Comparison of ENCODE assay signal across 11 cellular contexts in the genomic region with DNA sequence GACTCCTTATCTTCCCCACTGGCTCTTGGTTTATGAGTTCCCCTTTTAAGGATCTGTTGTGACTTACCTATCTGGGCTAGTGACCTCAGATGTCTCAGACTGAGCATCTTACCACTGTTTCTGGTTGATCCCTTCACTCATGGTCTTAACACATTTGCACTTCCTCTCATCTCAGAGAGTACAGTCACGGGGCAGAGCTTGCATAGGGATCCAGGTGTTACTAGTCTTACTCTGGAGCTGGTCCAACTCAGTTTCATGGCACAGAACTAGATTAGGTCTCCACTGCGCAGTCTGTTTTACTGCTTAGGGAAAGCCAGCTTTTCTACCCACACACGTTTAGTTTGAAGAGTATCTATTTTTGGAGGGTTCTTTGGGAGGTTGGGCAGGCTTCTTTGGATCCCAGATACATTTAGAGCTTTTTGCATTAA. TPM values are rescaled to one million over a fixed set of nuclear protein-coding genes. Genes with fewer than 3 reads are reported as not detected.
DNase-seq lines count a peak whose midpoint lies in the region; ATAC-seq lines count a peak whose summit lies in the region.
"Had no signal": no experiment of that assay in that cellular context is flagged by ENCODE, and none has a peak within 500 bp of the region (broad histone marks: within the 10 kb centered on the region; RNA-seq: fewer than 3 reads in every experiment).

No MANE protein-coding gene starts in this region.

- intact Hi-C loops in left cardiac atrium (cut with DNase I) = no loop called here

- H3K4me3 Mint-ChIP-seq in memory B cell = no peak overlapping the region

- DNase-seq in DMS 273 (lab: John Stamatoyannopoulos, UW; ENCODE audit: unreplicated experiment) = peak; percentile 32
- DNase-seq in DMS 273 treated with DMSO at 0.1 percent for 48 hours (lab: John Stamatoyannopoulos, UW) = no peak
- no peak for DNase-seq in memory B cell (ENCODE audit: low spot score in 2 of 2)
- DNase-seq in globus pallidus (ENCODE audit: low spot score) = no peak
- no peak for DNase-seq in stimulated activated CD4-positive, alpha-beta T cell treated with anti-CD3 and anti-CD28 coated beads, Interleukin-4, amount 100 ng/mL, for 4 hours
- DNase-seq in left cardiac atrium = no peak
- DNase-seq: DMS79 treated with DMSO at 0.1 percent for 48 hours, foreskin keratinocyte, NCI-H1694 had no signal

- H3K27ac Mint-ChIP-seq in memory B cell = peak overlapping the region; percentile 18

- peak; percentile 51 for ATAC-seq in GM21737 (IDR thresholded peaks at IDR 0.05; ENCODE audit: unreplicated experiment)
- ATAC-seq in HG03442 (IDR thresholded peaks at IDR 0.05; ENCODE audit: unreplicated experiment) = peak; percentile 77
- peak; percentile 52 for ATAC-seq in memory B cell (ENCODE audit: low read depth)
- ATAC-seq in left cardiac atrium = no peak
- ATAC-seq: foreskin keratinocyte had no signal

- H3K27me3 Mint-ChIP-seq in memory B cell = no peaks in the 10 kb centered on the region

- no peaks in the 10 kb centered on the region for H3K9me3 Mint-ChIP-seq in memory B cell

- peaks cover 26% of the 10 kb centered on the region for H3K4me1 Mint-ChIP-seq in memory B cell

- H3K36me3 Mint-ChIP-seq in memory B cell = peaks cover 31% of the 10 kb centered on the region

RNA-seq across cellular contexts. Expression of a gene that starts 10.2 kb away (rescaled TPM):
- 100 to 1,000 TPM; 172 to 180 TPM for total RNA-seq in left cardiac atrium

RNA-seq across cellular contexts. Expression of a gene that starts 20.3 kb away (rescaled TPM):
- 1 to 10 TPM; 5.6 to 7.3 TPM for total RNA-seq in left cardiac atrium

RNA-seq across cellular contexts. Expression of a gene that starts 40.5 kb away (rescaled TPM):
- under 1 TPM in 1 of 2 donors, not detected in 1; 0.37 TPM for total RNA-seq in left cardiac atrium

RNA-seq across cellular contexts. Expression of a gene that starts 46.7 kb away (rescaled TPM):
- total RNA-seq in left cardiac atrium = 10 to 100 TPM; 18.6 to 25.3 TPM

Comparison
In these comparisons a context has a peak if more than half of its experiments do, and no peak if none do; other contexts are left out.
1. ATAC-seq: peak in GM21737 (single experiment), HG03442 (single experiment) and memory B cell (single experiment); none in left cardiac atrium (0 of 2).